13 cellular contexts compared by ENCODE assay signal in the genomic region with DNA sequence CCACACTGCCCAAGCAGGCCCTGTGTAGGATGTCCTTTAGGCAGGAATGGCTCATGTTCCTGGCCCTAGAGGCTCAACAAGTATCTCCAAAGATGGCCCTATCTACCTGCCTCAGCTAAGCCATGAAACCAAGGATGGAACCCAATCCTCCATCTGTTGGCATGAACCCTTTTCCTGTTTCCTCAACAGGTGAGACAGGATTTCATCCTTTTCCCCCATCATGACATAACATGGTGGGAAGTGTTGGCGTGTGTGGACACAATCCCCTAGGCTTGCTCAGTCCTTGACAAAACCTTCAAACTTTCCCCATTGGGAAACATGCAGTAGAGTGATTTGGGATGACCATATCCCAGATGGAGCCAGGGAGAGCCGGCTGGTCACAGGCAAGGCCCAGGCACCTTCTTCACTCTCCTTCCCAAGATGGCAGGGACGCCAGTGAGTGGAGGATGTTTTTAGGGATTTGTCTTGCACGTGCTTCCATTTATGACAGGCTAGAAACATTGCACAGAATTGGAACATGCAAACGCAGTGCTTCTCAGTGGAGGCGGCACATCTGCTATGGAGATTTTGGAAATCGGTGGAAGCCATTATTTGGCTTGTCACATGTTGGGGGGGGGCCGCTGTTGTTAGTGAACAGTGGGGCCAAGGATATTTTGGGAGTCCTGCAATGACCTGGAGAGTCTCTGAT.
DNase-seq lines count a peak whose midpoint lies in the region; ATAC-seq and TF ChIP-seq lines count a peak whose summit lies in the region.
"Had no signal": no experiment of that assay in that cellular context is flagged by ENCODE, and none has a peak within 500 bp of the region (broad histone marks: within the 10 kb centered on the region; RNA-seq: fewer than 3 reads in every experiment).

No MANE protein-coding gene starts in this region.

- TF ChIP-seq EP300 in esophagus muscularis mucosa (IDR thresholded peaks at IDR 0.05), result no peak

- H3K4me3 ChIP-seq in BLaER1, result no peak overlapping the region
- no peak overlapping the region for H3K4me3 ChIP-seq in esophagus muscularis mucosa
- no peak overlapping the region for H3K4me3 ChIP-seq in rectal smooth muscle tissue (ENCODE audit: low read length)
- no peak overlapping the region for H3K4me3 ChIP-seq in tibial artery
- H3K4me3 ChIP-seq: HAP-1 had no signal

- no peak for ATAC-seq in GM18502 (IDR thresholded peaks at IDR 0.05; ENCODE audit: poor library complexity, unreplicated experiment)
- no peak for ATAC-seq in Right ventricle myocardium superior (ENCODE audit: poor library complexity)

- DNase-seq in esophagus muscularis mucosa (ENCODE audit: extremely low spot score) (no peak), tibial artery (no peak), Right ventricle myocardium superior (no peak), NCI-H2227 treated with DMSO at 0.1 percent for 48 hours (lab: John Stamatoyannopoulos, UW) (no peak)
- DNase-seq: CD4-positive, alpha-beta memory T cell; DMS79; HFFc6; IMR-90 had no signal

- no peaks in the 10 kb centered on the region for H4K20me1 ChIP-seq in BLaER1

- H3K9me3 ChIP-seq in BLaER1 (no peaks in the 10 kb centered on the region), esophagus muscularis mucosa (no peaks in the 10 kb centered on the region), tibial artery (no peaks in the 10 kb centered on the region)
- H3K9me3 ChIP-seq: HAP-1 had no signal

- H3K27me3 ChIP-seq in BLaER1 (no peaks in the 10 kb centered on the region), esophagus muscularis mucosa (no peaks in the 10 kb centered on the region), rectal smooth muscle tissue (ENCODE audit: control insufficient read depth, insufficient read depth, low read length) (no peaks in the 10 kb centered on the region), tibial artery (no peaks in the 10 kb centered on the region)

- H3K9ac ChIP-seq in BLaER1 (no peak overlapping the region), rectal smooth muscle tissue (ENCODE audit: low read length) (no peak overlapping the region)

- no peaks in the 10 kb centered on the region for H3K36me3 ChIP-seq in BLaER1
- H3K36me3 ChIP-seq in esophagus muscularis mucosa, result peaks cover 0 to 98% (median 82%) of the 10 kb centered on the region in 4 donors
- peaks cover 19% of the 10 kb centered on the region for H3K36me3 ChIP-seq in rectal smooth muscle tissue (ENCODE audit: control insufficient read depth, insufficient read depth, low read length)
- H3K36me3 ChIP-seq in tibial artery, result peaks cover 93% of the 10 kb centered on the region in 3 donors
- H3K36me3 ChIP-seq: HAP-1 had no signal

- no peak for TF ChIP-seq CTCF in esophagus muscularis mucosa (IDR thresholded peaks at IDR 0.05)
- no peak for TF ChIP-seq CTCF in tibial artery (IDR thresholded peaks at IDR 0.05)

- H3K4me1 ChIP-seq in BLaER1 (peaks cover 37% of the 10 kb centered on the region), esophagus muscularis mucosa (peaks cover 0 to 100% (median 97%) of the 10 kb centered on the region in 4 donors), rectal smooth muscle tissue (ENCODE audit: control insufficient read depth, insufficient read depth, low read length) (peaks cover 25% of the 10 kb centered on the region), tibial artery (peaks cover 0 to 86% (median 30%) of the 10 kb centered on the region in 4 donors)

- 49% methylated on average over 7 of the region's 8 CpGs for WGBS in esophagus muscularis mucosa

- no peak for TF ChIP-seq POLR2A in esophagus muscularis mucosa (IDR thresholded peaks at IDR 0.05; ENCODE audit: low read depth)

- intact Hi-C loops in esophagus muscularis mucosa (cut with DNase I), result no loop called here
- intact Hi-C loops in tibial artery (cut with DNase I; ENCODE audit: low total_unique reads), result no loop called here
- intact Hi-C loops in Right ventricle myocardium superior (cut with DNase I), result no loop called here

- H3K27ac ChIP-seq in BLaER1 (peak overlapping the region; percentile 18; the same call in 1 of the 2 replicates), esophagus muscularis mucosa (replicated peaks in 1 of 4) (peak overlapping the region; percentile 71 to 77 (median 76)), rectal smooth muscle tissue (ENCODE audit: low read depth, low read length) (peak overlapping the region; percentile 71), tibial artery (peak overlapping the region; percentile 61 to 74)
- H3K27ac ChIP-seq: C4-2B had no signal

- H3K4me2 ChIP-seq in BLaER1, result peak overlapping the region; percentile 83

Comparison
In these comparisons a context has a peak if more than half of its experiments do, and no peak if none do; other contexts are left out.
1. H3K27ac ChIP-seq: peak in every context shown above with its lines; median percentile 76 in esophagus muscularis mucosa; 71 in rectal smooth muscle tissue; 68 in tibial artery; 18 in BLaER1.